In genomic region chr1:16613185-16614147, GRCh38 we compare ENCODE assay signal across 1 cellular context.
TF ChIP-seq lines count a peak whose summit lies in the region.

Gene NBPF1 (minus strand): TSS chr1:16613564.

TF ChIP-seq in HepG2, 621 proteins besides CTCF, POLR2A, EP300 and RAD21 (continued from another document and continues in another):
- peak; percentile 94 for TF ChIP-seq AHR (CRISPR knock-in tag; IDR thresholded peaks at IDR 0.05)
- TF ChIP-seq ZNF274 (CRISPR knock-in tag; IDR thresholded peaks at IDR 0.05) = peak; percentile 99
- peak; percentile 52 for TF ChIP-seq MLX (CRISPR knock-in tag; IDR thresholded peaks at IDR 0.05)
- peak; percentile 86 for TF ChIP-seq HOXA3 (CRISPR knock-in tag; IDR thresholded peaks at IDR 0.05)
- TF ChIP-seq ZNF615 (CRISPR knock-in tag; IDR thresholded peaks at IDR 0.05; ENCODE audit: borderline replicate concordance) = no peak
- no peak; the same call in 1 of the 2 replicates for TF ChIP-seq NCOA5 (CRISPR knock-in tag; IDR thresholded peaks at IDR 0.05)
- no peak for TF ChIP-seq ZFP36 (IDR thresholded peaks at IDR 0.05; ENCODE audit: borderline replicate concordance, low read depth, low read length, partially characterized antibody)
- no peak for TF ChIP-seq NBN (conservative IDR thresholded peaks at IDR 0.05)
- no peak for TF ChIP-seq ZNF891 (CRISPR knock-in tag; IDR thresholded peaks at IDR 0.05)
- no peak for TF ChIP-seq ZNF121 (CRISPR knock-in tag; IDR thresholded peaks at IDR 0.05)
- TF ChIP-seq ZNF710 (CRISPR knock-in tag; IDR thresholded peaks at IDR 0.05; ENCODE audit: borderline replicate concordance) = peak; percentile 87
- peak; percentile 96 for TF ChIP-seq ZNF879 (CRISPR knock-in tag; IDR thresholded peaks at IDR 0.05)
- no peak for TF ChIP-seq LCORL (IDR thresholded peaks at IDR 0.05)
- TF ChIP-seq LCORL (CRISPR knock-in tag; IDR thresholded peaks at IDR 0.05) = peak; percentile 99
- TF ChIP-seq PRMT3 (CRISPR knock-in tag; IDR thresholded peaks at IDR 0.05; ENCODE audit: borderline replicate concordance, low read depth) = no peak
- peak; percentile 99 for TF ChIP-seq KMT2A (CRISPR knock-in tag; IDR thresholded peaks at IDR 0.05)
- TF ChIP-seq SP1 (IDR thresholded peaks at IDR 0.05) = no peak
- peak; percentile 60 for TF ChIP-seq SP1 (CRISPR knock-in tag; IDR thresholded peaks at IDR 0.05)
- TF ChIP-seq ZNF790 (CRISPR knock-in tag; IDR thresholded peaks at IDR 0.05; ENCODE audit: borderline replicate concordance) = peak; percentile 98
- TF ChIP-seq ONECUT2 (CRISPR knock-in tag; IDR thresholded peaks at IDR 0.05) = peak; percentile 57; the same call in 1 of the 2 replicates
- peak; percentile 66 for TF ChIP-seq SMAD3 (CRISPR knock-in tag; IDR thresholded peaks at IDR 0.05)
- peak; percentile 57 for TF ChIP-seq ZNF263 (CRISPR knock-in tag; IDR thresholded peaks at IDR 0.05)
- TF ChIP-seq KLF16 (CRISPR knock-in tag; IDR thresholded peaks at IDR 0.05) = peak; percentile 95 to 99
- peak; percentile 98 for TF ChIP-seq CAMTA2 (CRISPR knock-in tag; IDR thresholded peaks at IDR 0.05; ENCODE audit: borderline replicate concordance)
- TF ChIP-seq YY1 (IDR thresholded peaks at IDR 0.05; ENCODE audit: insufficient read depth, insufficient replicate concordance, low read depth, low read length) = peak; percentile 52
- peak; percentile 62; the same call in 1 of the 2 replicates for TF ChIP-seq ADNP (CRISPR knock-in tag; IDR thresholded peaks at IDR 0.05)
- no peak for TF ChIP-seq FLYWCH1 (CRISPR knock-in tag; IDR thresholded peaks at IDR 0.05)
- peak; percentile 95 for TF ChIP-seq TRAFD1 (CRISPR knock-in tag; IDR thresholded peaks at IDR 0.05; ENCODE audit: borderline replicate concordance)
- TF ChIP-seq ZNF337 (CRISPR knock-in tag; IDR thresholded peaks at IDR 0.05; ENCODE audit: borderline replicate concordance, low read depth) = peak; percentile 99
- TF ChIP-seq ATF7 (IDR thresholded peaks at IDR 0.05) = no peak
- peak; percentile 90 for TF ChIP-seq ATF7 (CRISPR knock-in tag; IDR thresholded peaks at IDR 0.05)
- peak; percentile 77 for TF ChIP-seq PHF5A (CRISPR knock-in tag; IDR thresholded peaks at IDR 0.05; ENCODE audit: low read depth, unreplicated experiment)
- TF ChIP-seq CEBPB (IDR thresholded peaks at IDR 0.05; ENCODE audit: borderline replicate concordance, low read depth, low read length) = peak; percentile 25; the same call in 1 of the 2 replicates
- TF ChIP-seq ZNF784 (CRISPR knock-in tag; IDR thresholded peaks at IDR 0.05; ENCODE audit: borderline replicate concordance) = peak; percentile 97
- TF ChIP-seq BHLHE40 (IDR thresholded peaks at IDR 0.05; ENCODE audit: low read length) = peak; percentile 64
- 0 out of 2 replicates have a peak, but pooled peaks have one; percentile 7 for TF ChIP-seq NFE2 (CRISPR knock-in tag; IDR thresholded peaks at IDR 0.05)
- peak; percentile 66; the same call in 1 of the 2 replicates for TF ChIP-seq ZBTB43 (CRISPR knock-in tag; conservative IDR thresholded peaks at IDR 0.05)
- peak; percentile 94 for TF ChIP-seq ZNF574 (CRISPR knock-in tag; IDR thresholded peaks at IDR 0.05)
- TF ChIP-seq PAXIP1 (CRISPR knock-in tag; conservative IDR thresholded peaks at IDR 0.05) = peak; percentile 75
- TF ChIP-seq ZNF616 (CRISPR knock-in tag; IDR thresholded peaks at IDR 0.05; ENCODE audit: low read depth) = peak; percentile 97
- no peak for TF ChIP-seq RBM22 (optimal IDR thresholded peaks at IDR 0.05; ENCODE audit: low read length)
- no peak for TF ChIP-seq SRSF4 (IDR thresholded peaks at IDR 0.05; ENCODE audit: low read depth, low read length, poor library complexity, severe bottlenecking)
- TF ChIP-seq ZNF724P (CRISPR knock-in tag; IDR thresholded peaks at IDR 0.05; ENCODE audit: borderline replicate concordance) = peak; percentile 91; the same call in 1 of the 2 replicates
- TF ChIP-seq ZSCAN9 (CRISPR knock-in tag; IDR thresholded peaks at IDR 0.05; ENCODE audit: borderline replicate concordance) = peak; percentile 94
- no peak for TF ChIP-seq ATF1 (CRISPR knock-in tag; IDR thresholded peaks at IDR 0.05)
- peak; percentile 98 for TF ChIP-seq SNAPC5 (CRISPR knock-in tag; IDR thresholded peaks at IDR 0.05; ENCODE audit: borderline replicate concordance)
- TF ChIP-seq ZNF878 (CRISPR knock-in tag; IDR thresholded peaks at IDR 0.05) = no peak
- peak; percentile 100 for TF ChIP-seq ZNF619 (CRISPR knock-in tag; IDR thresholded peaks at IDR 0.05)
- peak; percentile 94 for TF ChIP-seq GZF1 (CRISPR knock-in tag; IDR thresholded peaks at IDR 0.05)
- no peak for TF ChIP-seq SP2 (CRISPR knock-in tag; IDR thresholded peaks at IDR 0.05)
- TF ChIP-seq JARID2 (CRISPR knock-in tag; IDR thresholded peaks at IDR 0.05; ENCODE audit: insufficient replicate concordance) = peak; percentile 98
- TF ChIP-seq MLLT10 (CRISPR knock-in tag; IDR thresholded peaks at IDR 0.05) = no peak
- peak; percentile 99 for TF ChIP-seq GTF3A (CRISPR knock-in tag; conservative IDR thresholded peaks at IDR 0.05)
- TF ChIP-seq ZNF354B (CRISPR knock-in tag; IDR thresholded peaks at IDR 0.05) = peak; percentile 99; the same call in 1 of the 2 replicates
- peak; percentile 77 for TF ChIP-seq ZNF639 (CRISPR knock-in tag; conservative IDR thresholded peaks at IDR 0.05)
